ENCODE assay signal across 26 cellular contexts in the genomic region with DNA sequence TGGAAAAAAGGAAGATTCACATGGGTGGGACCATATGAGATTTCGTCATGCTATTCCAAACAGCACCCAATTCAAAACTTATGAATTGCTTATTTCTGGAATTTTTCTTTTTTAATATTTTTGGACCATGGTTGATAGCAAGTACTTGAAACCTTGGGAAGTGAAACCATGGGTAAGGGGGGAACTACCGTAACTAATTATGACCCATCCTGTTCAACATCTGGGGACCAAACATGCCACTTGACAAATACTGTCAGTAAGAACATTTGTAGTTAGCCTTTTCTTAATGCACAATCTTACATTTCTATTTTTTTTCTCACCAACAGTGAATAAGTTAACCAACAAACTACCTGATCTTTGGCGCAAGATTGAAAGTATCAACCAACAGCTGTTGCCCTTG.
A peak's percentile ranks its signal among the peaks of the same experiment; 100 is the strongest.
DNase-seq lines count a peak whose midpoint lies in the region; ATAC-seq, FAIRE-seq and TF ChIP-seq lines count a peak whose summit lies in the region.
"Had no signal": no experiment of that assay in that cellular context is flagged by ENCODE, and none has a peak within 500 bp of the region (broad histone marks: within the 10 kb centered on the region; RNA-seq: fewer than 3 reads in every experiment).

No MANE protein-coding gene starts in this region.

- H2AFZ ChIP-seq in OCI-LY7 (ENCODE audit: low read length) (peak overlapping the region; percentile 30; the same call in 1 of the 2 replicates), SK-N-SH (ENCODE audit: low read depth) (no peak overlapping the region)
- H2AFZ ChIP-seq: GM23338, PC-9 had no signal

- H3K4me1 Mint-ChIP-seq in activated CD8-positive, alpha-beta T cell treated with anti-CD3 and anti-CD28 coated beads, Interleukin-2, amount 10 ng/mL, durations not matched to agents 7 days and 5 days (ENCODE audit: low read depth): no peaks in the 10 kb centered on the region
- H3K4me1 Mint-ChIP-seq: GM23338, H9, T-cell had no signal

- no peak for TF ChIP-seq EP300 in SK-N-SH (IDR thresholded peaks at IDR 0.05; ENCODE audit: borderline replicate concordance in 1 of 2, low read depth in 1 of 2, low read length in 1 of 2)

- no peak overlapping the region for H3K4me3 ChIP-seq in OCI-LY7 (ENCODE audit: low read depth, low read length, poor library complexity, severe bottlenecking)
- H3K4me3 ChIP-seq in SK-N-SH (ENCODE audit: low read depth in 2 of 2, low read length in 1 of 2): no peak overlapping the region
- H3K4me3 ChIP-seq: BLaER1, GM23338, PC-9, SJCRH30 had no signal

- CTCF ChIA-PET in OCI-LY7 (lab: Charles Lee; ENCODE audit: unreplicated experiment) (no interaction called here), SK-N-SH (lab: Yijun Ruan, JAX) (interaction anchor here (1.0 kb wide), 1 partner anchor 9 kb away, joined by 3 read pairs; no protein-coding TSS in a partner anchor)
- CTCF ChIA-PET in activated CD8-positive, alpha-beta T cell treated with anti-CD3 and anti-CD28 coated beads, Interleukin-2, amount 10 ng/mL, durations not matched to agents 7 days and 5 days (lab: Charles Lee): interaction anchor here (1.2 kb wide), 1 partner anchor 10 kb away, joined by 6 read pairs; no protein-coding TSS in a partner anchor

- no peak for TF ChIP-seq POLR2A in GM12891 (IDR thresholded peaks at IDR 0.05; ENCODE audit: low read depth, low read length)

- H3K9ac ChIP-seq in SK-N-SH: no peak overlapping the region
- H3K9ac ChIP-seq: BLaER1 had no signal

- H3K36me3 Mint-ChIP-seq in activated CD8-positive, alpha-beta T cell treated with anti-CD3 and anti-CD28 coated beads, Interleukin-2, amount 10 ng/mL, durations not matched to agents 7 days and 5 days (ENCODE audit: low read depth): no peaks in the 10 kb centered on the region
- H3K36me3 Mint-ChIP-seq: T-cell had no signal

- no peak for FAIRE-seq in GM12891 (lab: Jason Lieb, UNC)
- FAIRE-seq: D721Med had no signal

- H3K27ac ChIP-seq in OCI-LY7 (ENCODE audit: low read depth, low read length, poor library complexity, severe bottlenecking): no peak overlapping the region
- no peak overlapping the region for H3K27ac ChIP-seq in SK-N-SH (ENCODE audit: low read depth in 2 of 2, low read length in 1 of 2)
- H3K27ac ChIP-seq: BLaER1, HL-60, PC-9, SJCRH30 had no signal

- 94% methylated on average over 3 of the region's 3 CpGs for WGBS in SK-N-SH (ENCODE audit: low lambda C conversion rate)

- ATAC-seq in GM19351 (IDR thresholded peaks at IDR 0.05; ENCODE audit: unreplicated experiment) (peak; percentile 70), HG02759 (IDR thresholded peaks at IDR 0.05; ENCODE audit: unreplicated experiment) (peak; percentile 71), GM18502 (IDR thresholded peaks at IDR 0.05; ENCODE audit: poor library complexity, unreplicated experiment) (no peak)
- ATAC-seq in activated CD8-positive, alpha-beta T cell treated with anti-CD3 and anti-CD28 coated beads, Interleukin-2, amount 10 ng/mL, durations not matched to agents 7 days and 5 days: no peak
- ATAC-seq: GM23338, Right ventricle myocardium inferior, T-cell had no signal

- DNase-seq in GM12891 (ENCODE audit: insufficient read length, low spot score): no peak
- peak; percentile 30 for DNase-seq in OCI-LY7 (ENCODE audit: low spot score)
- DNase-seq in SK-N-SH: no peak
- no peak for DNase-seq in activated CD8-positive, alpha-beta T cell treated with anti-CD3 and anti-CD28 coated beads, Interleukin-2, amount 10 ng/mL, durations not matched to agents 7 days and 5 days
- DNase-seq: CD4-positive, alpha-beta T cell; H9; NCI-H1092; NCI-H1417 treated with DMSO at 0.1 percent for 48 hours; NCI-H187; NCI-H2081 treated with DMSO at 0.1 percent for 48 hours; NCI-H2171; NCI-H345; NCI-H510A treated with DMSO at 0.1 percent for 48 hours; NCI-H748 treated with DMSO at 0.1 percent for 48 hours; NK-92 treated with Interleukin-12 subunit alpha and Interleukin-12 subunit beta, amount 100 ng/mL, for 24 hours; PC-9; SJCRH30; T-cell had no signal

- H3K36me3 ChIP-seq in OCI-LY7 (ENCODE audit: insufficient read depth, low read length) (no peaks in the 10 kb centered on the region), SK-N-SH (replicated peaks in 1 of 2; ENCODE audit: control insufficient read depth in 1 of 2, insufficient read depth in 2 of 2, low read length in 1 of 2) (no peaks in the 10 kb centered on the region)
- H3K36me3 ChIP-seq: SJCRH30 had no signal

- H3K27me3 ChIP-seq in SK-N-SH (ENCODE audit: insufficient read depth): no peaks in the 10 kb centered on the region
- H3K27me3 ChIP-seq: BLaER1, SJCRH30 had no signal

- no peaks in the 10 kb centered on the region for H3F3A ChIP-seq in SK-N-SH (replicated peaks; ENCODE audit: insufficient read depth)

- H3K4me3 Mint-ChIP-seq in activated CD8-positive, alpha-beta T cell treated with anti-CD3 and anti-CD28 coated beads, Interleukin-2, amount 10 ng/mL, durations not matched to agents 7 days and 5 days: no peak overlapping the region
- H3K4me3 Mint-ChIP-seq: CD4-positive, alpha-beta T cell; GM23338; H9; T-cell had no signal

- intact Hi-C loops in OCI-LY7 (cut with micrococcal nuclease; ENCODE audit: unreplicated experiment): no loop called here

- TF ChIP-seq RAD21 in SK-N-SH (IDR thresholded peaks at IDR 0.05; ENCODE audit: low read length): no peak

- H3K79me2 ChIP-seq in OCI-LY7 (ENCODE audit: insufficient read depth, low read depth, low read length) (no peaks in the 10 kb centered on the region), SK-N-SH (ENCODE audit: insufficient read depth) (no peaks in the 10 kb centered on the region)

- H3K9me3 ChIP-seq in OCI-LY7 (ENCODE audit: low read length): no peaks in the 10 kb centered on the region
- H3K9me3 ChIP-seq in SK-N-SH: no peaks in the 10 kb centered on the region
- H3K9me3 ChIP-seq: BLaER1, SJCRH30 had no signal

- TF ChIP-seq CTCF in OCI-LY7 (conservative IDR thresholded peaks at IDR 0.05; ENCODE audit: low read length): no peak
- no peak for TF ChIP-seq CTCF in SK-N-SH (IDR thresholded peaks at IDR 0.05)

- peaks cover 16% of the 10 kb centered on the region for H3K4me1 ChIP-seq in OCI-LY7 (ENCODE audit: insufficient read depth, low read length, poor library complexity, severe bottlenecking)
- 0 out of 4 replicates have a peak, but pooled peaks cover 0 to 2% of the 10 kb centered on the region in 2 experiments for H3K4me1 ChIP-seq in SK-N-SH (ENCODE audit: control insufficient read depth in 1 of 2, insufficient read depth in 2 of 2, low read depth in 1 of 2, low read length in 1 of 2)
- H3K4me1 ChIP-seq: SJCRH30 had no signal

- H3K9me2 ChIP-seq in OCI-LY7 (ENCODE audit: insufficient read depth, low read length): no peaks in the 10 kb centered on the region
- no peaks in the 10 kb centered on the region for H3K9me2 ChIP-seq in SK-N-SH

- no peaks in the 10 kb centered on the region for H4K20me1 ChIP-seq in OCI-LY7 (ENCODE audit: insufficient read depth, low read length)
- H4K20me1 ChIP-seq in SK-N-SH (ENCODE audit: insufficient read depth): no peaks in the 10 kb centered on the region
- H4K20me1 ChIP-seq: BLaER1 had no signal

- POLR2A ChIA-PET in OCI-LY7 (lab: Charles Lee) (no interaction called here), SK-N-SH (lab: Yijun Ruan, JAX) (no interaction called here)
- POLR2A ChIA-PET in activated CD8-positive, alpha-beta T cell treated with anti-CD3 and anti-CD28 coated beads, Interleukin-2, amount 10 ng/mL, durations not matched to agents 7 days and 5 days (lab: Charles Lee): no interaction called here

- H3K4me2 ChIP-seq in OCI-LY7 (ENCODE audit: low read length): peak overlapping the region; percentile 43
- no peak overlapping the region for H3K4me2 ChIP-seq in SK-N-SH
- H3K4me2 ChIP-seq: BLaER1, GM23338, PC-9 had no signal

- peaks cover 7% of the 10 kb centered on the region for H3K27me3 Mint-ChIP-seq in activated CD8-positive, alpha-beta T cell treated with anti-CD3 and anti-CD28 coated beads, Interleukin-2, amount 10 ng/mL, durations not matched to agents 7 days and 5 days (ENCODE audit: low read depth)
- H3K27me3 Mint-ChIP-seq: CD4-positive, alpha-beta T cell; T-cell had no signal

- no peak overlapping the region for H3K27ac Mint-ChIP-seq in activated CD8-positive, alpha-beta T cell treated with anti-CD3 and anti-CD28 coated beads, Interleukin-2, amount 10 ng/mL, durations not matched to agents 7 days and 5 days
- H3K27ac Mint-ChIP-seq: CD4-positive, alpha-beta T cell; GM23338; H9; T-cell had no signal

- no TSS peak for BruUV-seq in OCI-LY7 (replicated peaks; lab: Mats Ljungman, UMichigan)

- H3K9me3 Mint-ChIP-seq in activated CD8-positive, alpha-beta T cell treated with anti-CD3 and anti-CD28 coated beads, Interleukin-2, amount 10 ng/mL, durations not matched to agents 7 days and 5 days (ENCODE audit: insufficient read depth): no peaks in the 10 kb centered on the region
- H3K9me3 Mint-ChIP-seq: CD4-positive, alpha-beta T cell; GM23338; H9; T-cell had no signal

TF ChIP-seq in GM12891, 5 proteins besides CTCF, POLR2A, EP300 and RAD21:
- TF ChIP-seq POU2F2 (IDR thresholded peaks at IDR 0.05; ENCODE audit: low read depth, low read length) (no peak), SPI1 (IDR thresholded peaks at IDR 0.05; ENCODE audit: low read depth, low read length) (peak; percentile 54)
TF ChIP-seq in GM12891: peak in this region for 1.

TF ChIP-seq in SK-N-SH, 30 proteins besides CTCF, POLR2A, EP300 and RAD21 (continues in another document):
- TF ChIP-seq, protein P1, sequence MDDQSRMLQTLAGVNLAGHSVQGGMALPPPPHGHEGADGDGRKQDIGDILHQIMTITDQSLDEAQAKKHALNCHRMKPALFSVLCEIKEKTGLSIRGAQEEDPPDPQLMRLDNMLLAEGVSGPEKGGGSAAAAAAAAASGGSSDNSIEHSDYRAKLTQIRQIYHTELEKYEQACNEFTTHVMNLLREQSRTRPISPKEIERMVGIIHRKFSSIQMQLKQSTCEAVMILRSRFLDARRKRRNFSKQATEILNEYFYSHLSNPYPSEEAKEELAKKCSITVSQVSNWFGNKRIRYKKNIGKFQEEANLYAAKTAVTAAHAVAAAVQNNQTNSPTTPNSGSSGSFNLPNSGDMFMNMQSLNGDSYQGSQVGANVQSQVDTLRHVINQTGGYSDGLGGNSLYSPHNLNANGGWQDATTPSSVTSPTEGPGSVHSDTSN (IDR thresholded peaks at IDR 0.05): no peak

Comparison
In these comparisons a context has a peak if more than half of its experiments do, and no peak if none do; other contexts are left out.
1. ATAC-seq: peak in GM19351 (single experiment) and HG02759 (single experiment); none in GM18502 (single experiment) and activated CD8-positive, alpha-beta T cell treated with anti-CD3 and anti-CD28 coated beads, Interleukin-2, amount 10 ng/mL, durations not matched to agents 7 days and 5 days (single experiment).